In the genomic region with DNA sequence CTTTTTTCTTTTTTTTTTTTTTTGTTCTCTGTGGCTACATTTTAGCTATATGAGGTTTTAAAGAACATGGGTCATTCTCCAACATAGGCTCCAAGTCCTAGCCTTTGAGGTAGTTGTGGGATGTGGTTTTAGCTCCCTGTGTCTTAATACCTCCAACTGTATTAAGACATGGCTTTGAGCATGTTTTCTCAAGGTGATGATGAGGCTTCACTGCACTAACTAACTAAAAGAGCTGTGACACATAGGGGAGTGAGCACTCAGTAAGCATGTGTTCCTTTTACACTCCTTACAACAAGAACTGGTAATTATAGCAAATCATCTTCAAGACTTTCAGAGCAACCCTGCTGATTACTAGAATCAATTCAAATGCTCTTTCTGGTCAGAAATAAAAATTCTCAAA, we compare ENCODE assay signal across 17 cellular contexts.
"Had no signal": no experiment of that assay in that cellular context is flagged by ENCODE, and none has a peak within 500 bp of the region (broad histone marks: within the 10 kb centered on the region; RNA-seq: fewer than 3 reads in every experiment).

No MANE protein-coding gene starts in this region.

- DNase-seq: effector memory CD8-positive, alpha-beta T cell; erythroblast; heart left ventricle; hippocampal formation; kidney glomerular epithelial cell; natural killer cell; occipital lobe; pancreas; right cardiac atrium; small intestine; stimulated activated CD4-positive, alpha-beta T cell treated with anti-CD3 and anti-CD28 coated beads, Interleukin-12 subunit alpha, Interleukin-12 subunit beta, amount 100 ng/mL, for 4 hours; stimulated activated naive CD4-positive, alpha-beta T cell; stomach; substantia nigra; trophoblast cell had no signal

- H3K36me3 ChIP-seq: heart left ventricle, neural progenitor cell, pancreas, stomach, thoracic aorta had no signal

- H3K4me3 ChIP-seq: heart left ventricle, neural progenitor cell, pancreas, stomach, thoracic aorta had no signal

- H3K4me2 ChIP-seq: neural progenitor cell had no signal

- ATAC-seq: effector memory CD8-positive, alpha-beta T cell; heart left ventricle; natural killer cell; pancreas; right cardiac atrium had no signal

- H2AFZ ChIP-seq: neural progenitor cell had no signal

- H3K9me3 ChIP-seq: heart left ventricle, pancreas, stomach, thoracic aorta had no signal

- H3K9ac ChIP-seq: neural progenitor cell had no signal

- H3K4me1 ChIP-seq: heart left ventricle, pancreas, stomach had no signal

- H3K27ac ChIP-seq: heart left ventricle, neural progenitor cell, pancreas, stomach, thoracic aorta had no signal

- H3K27me3 ChIP-seq: neural progenitor cell, pancreas, stomach had no signal
